Comparison of ENCODE assay signal across 9 cellular contexts in genomic region chr20:63224272-63225081, GRCh38. TPM values are rescaled to one million over a fixed set of nuclear protein-coding genes. Genes with fewer than 3 reads are reported as not detected.
DNase-seq lines count a peak whose midpoint lies in the region; ATAC-seq, FAIRE-seq and TF ChIP-seq lines count a peak whose summit lies in the region.
"Had no signal": no experiment of that assay in that cellular context is flagged by ENCODE, and none has a peak within 500 bp of the region (broad histone marks: within the 10 kb centered on the region; RNA-seq: fewer than 3 reads in every experiment).

No MANE protein-coding gene starts in this region.

- H3K4me2 ChIP-seq in BLaER1 (peak overlapping the region; percentile 49), HepG2 (ENCODE audit: low read depth, low read length) (no peak overlapping the region)

- H3K27me3 ChIP-seq in BLaER1, result no peaks in the 10 kb centered on the region
- peaks cover 29 to 77% of the 10 kb centered on the region in 2 experiments; a peak in 4 of 5 replicates for H3K27me3 ChIP-seq in HepG2 (ENCODE audit: control insufficient read depth in 1 of 2, insufficient read depth in 2 of 2, low read length in 2 of 2)
- peaks cover 10% of the 10 kb centered on the region for H3K27me3 ChIP-seq in suprapubic skin

- H3K9me3 ChIP-seq in BLaER1 (no peaks in the 10 kb centered on the region), HepG2 (ENCODE audit: low read length) (no peaks in the 10 kb centered on the region), suprapubic skin (no peaks in the 10 kb centered on the region)

- TF ChIP-seq POLR2A in NB4 (IDR thresholded peaks at IDR 0.05; ENCODE audit: extremely low read depth, insufficient read length) (no peak), HepG2 (IDR thresholded peaks at IDR 0.05; ENCODE audit: insufficient read depth in 1 of 2, low read depth in 2 of 2, low read length in 2 of 2) (no peak), suprapubic skin (IDR thresholded peaks at IDR 0.05) (no peak)

- no peak overlapping the region for H2AFZ ChIP-seq in HepG2 (ENCODE audit: low read length)

- no TSS peak for BruUV-seq in HepG2 (replicated peaks; lab: Mats Ljungman, UMichigan)

- POLR2A ChIA-PET in HepG2 (lab: Yijun Ruan, JAX), result interaction anchor here (1.5 to 1.8 kb wide), 2 partner anchors 8 to 10 kb away, joined by 4 to 6 read pairs; partner anchors contain the start of genes BIRC7 and YTHDF1

- intact Hi-C loops in HepG2 (cut with micrococcal nuclease; ENCODE audit: unreplicated experiment), result loop anchor here (5.0 kb wide), 2 partner anchors 43 to 68 kb away; partner anchors contain the start of gene COL20A1

- DNase-seq in NB4 (ENCODE audit: low read depth) (peak; percentile 32), amniotic epithelial cell (ENCODE audit: low read depth) (peak; percentile 60), HepG2 (ENCODE audit: low spot score) (peak; percentile 56), RKO (ENCODE audit: low spot score) (no peak), suprapubic skin (ENCODE audit: low spot score in 2 of 2) (no peak), amniotic stem cell (lab: John Stamatoyannopoulos, UW) (no peak)
- DNase-seq: NCI-H1436 treated with DMSO at 0.1 percent for 48 hours had no signal

- ATAC-seq in HepG2 (peak; percentile 81), GM21447 (IDR thresholded peaks at IDR 0.05; ENCODE audit: unreplicated experiment) (no peak)

- H3K36me3 ChIP-seq in BLaER1 (no peaks in the 10 kb centered on the region), HepG2 (replicated peaks in 1 of 2; ENCODE audit: control insufficient read depth in 1 of 2, insufficient read depth in 2 of 2, low read length in 2 of 2) (no peaks in the 10 kb centered on the region), suprapubic skin (no peaks in the 10 kb centered on the region)

- H3K9ac ChIP-seq in BLaER1, result no peak overlapping the region
- no peak overlapping the region; the same call in 1 of the 2 replicates for H3K9ac ChIP-seq in HepG2 (ENCODE audit: insufficient read depth, low read depth, low read length)

- H3K27ac ChIP-seq in BLaER1 (0 out of 2 replicates have a peak overlapping the region, but pooled peaks have one; percentile 14), HepG2 (ENCODE audit: extremely low read length, insufficient read depth, low read length) (no peak overlapping the region), suprapubic skin (no peak overlapping the region)

- TF ChIP-seq CTCF in NB4 (IDR thresholded peaks at IDR 0.05; ENCODE audit: low read depth, low read length), result no peak
- TF ChIP-seq CTCF in HepG2 (CRISPR knock-in tag; IDR thresholded peaks at IDR 0.05), result peak; percentile 63
- TF ChIP-seq CTCF in suprapubic skin (IDR thresholded peaks at IDR 0.05), result no peak

- no peak for FAIRE-seq in HepG2 (lab: Jason Lieb, UNC)

- CTCF ChIA-PET in HepG2 (lab: Yijun Ruan, JAX; ENCODE audit: low intra/inter-chr PET ratio, low total read pairs), result interaction anchor here (0.8 to 1.9 kb wide), 4 partner anchors 27 to 67 kb away, joined by 4 to 10 read pairs (median 6); no protein-coding TSS in a partner anchor

- TF ChIP-seq EP300 in HepG2 (IDR thresholded peaks at IDR 0.05; ENCODE audit: low read depth in 2 of 2, low read length in 2 of 2) (no peak), HepG2 (CRISPR knock-in tag; IDR thresholded peaks at IDR 0.05; ENCODE audit: borderline replicate concordance) (no peak), suprapubic skin (IDR thresholded peaks at IDR 0.05) (no peak)

- WGBS in HepG2 (ENCODE audit: low lambda C conversion rate), result 16% methylated on average over 11 of the region's 16 CpGs
- WGBS in suprapubic skin, result 67% methylated on average over 5 of the region's 16 CpGs

- no peak for TF ChIP-seq RAD21 in HepG2 (CRISPR knock-in tag; IDR thresholded peaks at IDR 0.05)

- in situ Hi-C loops in HepG2 (cut with HindIII; ENCODE audit: extremely low pct_ligation_motif_present, low pct_unique_long_range_greater_than_20kb), result no loop called here

- H3K4me3 ChIP-seq in BLaER1 (no peak overlapping the region), NB4 (ENCODE audit: low read depth, low read length) (no peak overlapping the region), HepG2 (replicated peaks in 1 of 3; ENCODE audit: insufficient read depth in 1 of 3, low read depth in 2 of 3, low read length in 3 of 3) (no peak overlapping the region), suprapubic skin (no peak overlapping the region)

- no peaks in the 10 kb centered on the region for H3K79me2 ChIP-seq in HepG2 (ENCODE audit: insufficient read depth, low read length)

- H4K20me1 ChIP-seq in BLaER1, result no peaks in the 10 kb centered on the region
- no peaks in the 10 kb centered on the region; the same call in 1 of the 2 replicates for H4K20me1 ChIP-seq in HepG2 (ENCODE audit: insufficient read depth, low read length)

- peaks cover 53% of the 10 kb centered on the region for H3K4me1 ChIP-seq in BLaER1
- H3K4me1 ChIP-seq in HepG2 (ENCODE audit: insufficient read depth, low read length), result peaks cover 4% of the 10 kb centered on the region; the same call in 1 of the 2 replicates
- no peaks in the 10 kb centered on the region for H3K4me1 ChIP-seq in suprapubic skin

RNA-seq across cellular contexts. Expression of gene YTHDF1, which starts 8.5 kb away (rescaled TPM):
- total RNA-seq in HepG2 (2016; rRNA removed; fragmentation: Illumina TruSeq; extraction: Trizol) (37.7 and 39.8 TPM in 2 replicates), suprapubic skin (10 to 100 TPM; 32.7 to 40.6 (median 34.0) TPM)
- 15.1 and 15.2 TPM in 2 replicates for total RNA-seq in HepG2 (2016; cell fraction: cytosol; rRNA removed; fragmentation: Illumina TruSeq; extraction: Trizol; ENCODE audit: low read depth)
- total RNA-seq in HepG2 (2016; cell fraction: insoluble cytoplasmic fraction; rRNA removed; fragmentation: Illumina TruSeq; extraction: Trizol), result 35.8 and 37.7 TPM in 2 replicates
- 41.8 and 42.4 TPM in 2 replicates for total RNA-seq in HepG2 (2016; cell fraction: membrane; rRNA removed; fragmentation: Illumina TruSeq; extraction: Trizol)
- total RNA-seq in HepG2 (2016; cell fraction: nucleus; rRNA removed; fragmentation: Illumina TruSeq; extraction: Trizol), result 28.2 and 31.2 TPM in 2 replicates
- polyA plus RNA-seq in HepG2 (2011; rRNA removed), result 34.5 and 36.4 TPM in 2 replicates
- polyA plus RNA-seq in HepG2 (2011; cell fraction: cytosol; rRNA removed), result 27.2 and 28.5 TPM in 2 replicates
- polyA plus RNA-seq in HepG2 (2011; cell fraction: nucleus; rRNA removed), result 36.7 and 41.9 TPM in 2 replicates
- 36.8 and 38.5 TPM in 2 replicates for polyA plus RNA-seq in HepG2 (2012)
- polyA plus RNA-seq in HepG2 (2016; cell fraction: cytosol; fragmentation: Illumina TruSeq; extraction: Trizol; ENCODE audit: low read depth), result 9.5 and 11.3 TPM in 2 replicates
- polyA plus RNA-seq in HepG2 (2016; cell fraction: insoluble cytoplasmic fraction; fragmentation: Illumina TruSeq; extraction: Trizol; ENCODE audit: low read depth), result 51.6 and 60.0 TPM in 2 replicates
- polyA plus RNA-seq in HepG2 (2016; cell fraction: membrane; fragmentation: Illumina TruSeq; extraction: Trizol; ENCODE audit: low read depth), result 29.6 and 31.9 TPM in 2 replicates
- polyA plus RNA-seq in HepG2 (2016; cell fraction: nucleus; fragmentation: Illumina TruSeq; extraction: Trizol; ENCODE audit: insufficient read depth, low read depth), result 75.9 and 78.1 TPM in 2 replicates
- polyA minus RNA-seq in HepG2 (2011; rRNA and poly(A)+ RNA removed; ENCODE audit: low replicate concordance), result 40.3 and 47.9 TPM in 2 replicates
- 30.1 and 32.4 TPM in 2 replicates for polyA minus RNA-seq in HepG2 (2011; cell fraction: cytosol; rRNA and poly(A)+ RNA removed)
- 17.8 and 21.1 TPM in 2 replicates for polyA minus RNA-seq in HepG2 (2011; cell fraction: nucleus; rRNA and poly(A)+ RNA removed)

RNA-seq across cellular contexts. Expression of gene BIRC7, which starts 11.2 kb away (rescaled TPM):
- total RNA-seq in HepG2 (2016; rRNA removed; fragmentation: Illumina TruSeq; extraction: Trizol) (0.20 and 0.27 TPM in 2 replicates), suprapubic skin (1 to 10 TPM in 3 of 4 donors, under 1 TPM in 1; 0.49 to 3.0 (median 1.7) TPM)
- total RNA-seq in HepG2 (2016; cell fraction: cytosol; rRNA removed; fragmentation: Illumina TruSeq; extraction: Trizol; ENCODE audit: low read depth), result not detected in 2 replicates
- total RNA-seq in HepG2 (2016; cell fraction: insoluble cytoplasmic fraction; rRNA removed; fragmentation: Illumina TruSeq; extraction: Trizol), result 0.33 and 0.45 TPM in 2 replicates
- 0.12 and 0.17 TPM in 2 replicates for total RNA-seq in HepG2 (2016; cell fraction: membrane; rRNA removed; fragmentation: Illumina TruSeq; extraction: Trizol)
- total RNA-seq in HepG2 (2016; cell fraction: nucleus; rRNA removed; fragmentation: Illumina TruSeq; extraction: Trizol), result 0.28 and 0.53 TPM in 2 replicates
- polyA plus RNA-seq in HepG2 (2011; rRNA removed), result 5.1 and 8.6 TPM in 2 replicates
- polyA plus RNA-seq in HepG2 (2011; cell fraction: cytosol; rRNA removed), result 4.3 and 7.9 TPM in 2 replicates
- polyA plus RNA-seq in HepG2 (2011; cell fraction: nucleus; rRNA removed), result 81.1 and 86.7 TPM in 2 replicates
- 2.6 and 6.6 TPM in 2 replicates for polyA plus RNA-seq in HepG2 (2012)
- polyA plus RNA-seq in HepG2 (2016; cell fraction: cytosol; fragmentation: Illumina TruSeq; extraction: Trizol; ENCODE audit: low read depth), result 0.14 TPM in 1 of 2 replicates, not detected in the other
- polyA plus RNA-seq in HepG2 (2016; cell fraction: insoluble cytoplasmic fraction; fragmentation: Illumina TruSeq; extraction: Trizol; ENCODE audit: low read depth), result 0.37 TPM in 1 of 2 replicates, not detected in the other
- polyA plus RNA-seq in HepG2 (2016; cell fraction: membrane; fragmentation: Illumina TruSeq; extraction: Trizol; ENCODE audit: low read depth), result 0.29 TPM in 1 of 2 replicates, not detected in the other
- polyA plus RNA-seq in HepG2 (2016; cell fraction: nucleus; fragmentation: Illumina TruSeq; extraction: Trizol; ENCODE audit: insufficient read depth, low read depth), result 0.62 and 0.85 TPM in 2 replicates
- polyA minus RNA-seq in HepG2 (2011; rRNA and poly(A)+ RNA removed; ENCODE audit: low replicate concordance), result 0.37 and 4.3 TPM in 2 replicates
- 2.0 and 2.2 TPM in 2 replicates for polyA minus RNA-seq in HepG2 (2011; cell fraction: cytosol; rRNA and poly(A)+ RNA removed)
- polyA minus RNA-seq in HepG2 (2011; cell fraction: nucleus; rRNA and poly(A)+ RNA removed), result 6.4 and 9.9 TPM in 2 replicates

RNA-seq across cellular contexts. Expression of gene NKAIN4, which starts 29.8 kb away (rescaled TPM):
- total RNA-seq in HepG2 (2016; rRNA removed; fragmentation: Illumina TruSeq; extraction: Trizol), result not detected in 2 replicates
- not detected in 2 replicates for total RNA-seq in HepG2 (2016; cell fraction: cytosol; rRNA removed; fragmentation: Illumina TruSeq; extraction: Trizol; ENCODE audit: low read depth)
- total RNA-seq in HepG2 (2016; cell fraction: insoluble cytoplasmic fraction; rRNA removed; fragmentation: Illumina TruSeq; extraction: Trizol), result not detected in 2 replicates
- total RNA-seq in HepG2 (2016; cell fraction: membrane; rRNA removed; fragmentation: Illumina TruSeq; extraction: Trizol), result not detected in 2 replicates
- not detected in 2 replicates for total RNA-seq in HepG2 (2016; cell fraction: nucleus; rRNA removed; fragmentation: Illumina TruSeq; extraction: Trizol)
- polyA plus RNA-seq in HepG2 (2011; rRNA removed), result not detected in 2 replicates
- not detected in 2 replicates for polyA plus RNA-seq in HepG2 (2011; cell fraction: cytosol; rRNA removed)
- polyA plus RNA-seq in HepG2 (2011; cell fraction: nucleus; rRNA removed), result not detected in 2 replicates
- 0.27 TPM in 1 of 2 replicates, not detected in the other for polyA plus RNA-seq in HepG2 (2012)
- not detected in 2 replicates for polyA plus RNA-seq in HepG2 (2016; cell fraction: cytosol; fragmentation: Illumina TruSeq; extraction: Trizol; ENCODE audit: low read depth)
- not detected in 2 replicates for polyA plus RNA-seq in HepG2 (2016; cell fraction: insoluble cytoplasmic fraction; fragmentation: Illumina TruSeq; extraction: Trizol; ENCODE audit: low read depth)
- polyA plus RNA-seq in HepG2 (2016; cell fraction: membrane; fragmentation: Illumina TruSeq; extraction: Trizol; ENCODE audit: low read depth), result not detected in 2 replicates
- not detected in 2 replicates for polyA plus RNA-seq in HepG2 (2016; cell fraction: nucleus; fragmentation: Illumina TruSeq; extraction: Trizol; ENCODE audit: insufficient read depth, low read depth)
- not detected in 2 replicates for polyA minus RNA-seq in HepG2 (2011; rRNA and poly(A)+ RNA removed; ENCODE audit: low replicate concordance)
- not detected in 2 replicates for polyA minus RNA-seq in HepG2 (2011; cell fraction: cytosol; rRNA and poly(A)+ RNA removed)
- polyA minus RNA-seq in HepG2 (2011; cell fraction: nucleus; rRNA and poly(A)+ RNA removed), result not detected in 2 replicates
- under 1 TPM in 1 of 4 donors, not detected in 3; 0.42 TPM for total RNA-seq in suprapubic skin

RNA-seq across cellular contexts. Expression of gene ARFGAP1, which starts 48.1 kb away (rescaled TPM):
- total RNA-seq in HepG2 (2016; rRNA removed; fragmentation: Illumina TruSeq; extraction: Trizol) (51.4 and 132 TPM in 2 replicates), suprapubic skin (10 to 100 TPM; 38.6 to 84.9 (median 43.4) TPM)
- total RNA-seq in HepG2 (2016; cell fraction: cytosol; rRNA removed; fragmentation: Illumina TruSeq; extraction: Trizol; ENCODE audit: low read depth), result 32.3 and 33.5 TPM in 2 replicates
- total RNA-seq in HepG2 (2016; cell fraction: insoluble cytoplasmic fraction; rRNA removed; fragmentation: Illumina TruSeq; extraction: Trizol), result 44.4 and 147 TPM in 2 replicates
- 36.6 and 38.2 TPM in 2 replicates for total RNA-seq in HepG2 (2016; cell fraction: membrane; rRNA removed; fragmentation: Illumina TruSeq; extraction: Trizol)
- total RNA-seq in HepG2 (2016; cell fraction: nucleus; rRNA removed; fragmentation: Illumina TruSeq; extraction: Trizol), result 173 and 206 TPM in 2 replicates
- 132 and 173 TPM in 2 replicates for polyA plus RNA-seq in HepG2 (2011; rRNA removed)
- polyA plus RNA-seq in HepG2 (2011; cell fraction: cytosol; rRNA removed), result 40.1 and 86.0 TPM in 2 replicates
- polyA plus RNA-seq in HepG2 (2011; cell fraction: nucleus; rRNA removed), result 1,804 and 3,077 TPM in 2 replicates
- polyA plus RNA-seq in HepG2 (2012), result 112 and 149 TPM in 2 replicates
- polyA plus RNA-seq in HepG2 (2016; cell fraction: cytosol; fragmentation: Illumina TruSeq; extraction: Trizol; ENCODE audit: low read depth), result 5.1 and 5.7 TPM in 2 replicates
- 47.2 and 54.2 TPM in 2 replicates for polyA plus RNA-seq in HepG2 (2016; cell fraction: insoluble cytoplasmic fraction; fragmentation: Illumina TruSeq; extraction: Trizol; ENCODE audit: low read depth)
- 13.3 and 16.2 TPM in 2 replicates for polyA plus RNA-seq in HepG2 (2016; cell fraction: membrane; fragmentation: Illumina TruSeq; extraction: Trizol; ENCODE audit: low read depth)
- 572 and 622 TPM in 2 replicates for polyA plus RNA-seq in HepG2 (2016; cell fraction: nucleus; fragmentation: Illumina TruSeq; extraction: Trizol; ENCODE audit: insufficient read depth, low read depth)
- 69.2 and 278 TPM in 2 replicates for polyA minus RNA-seq in HepG2 (2011; rRNA and poly(A)+ RNA removed; ENCODE audit: low replicate concordance)
- polyA minus RNA-seq in HepG2 (2011; cell fraction: cytosol; rRNA and poly(A)+ RNA removed), result 47.8 and 61.7 TPM in 2 replicates
- 203 and 232 TPM in 2 replicates for polyA minus RNA-seq in HepG2 (2011; cell fraction: nucleus; rRNA and poly(A)+ RNA removed)

Comparison
In these comparisons a context has a peak if more than half of its experiments do, and no peak if none do; other contexts are left out.
1. DNase-seq: peak in NB4 (single experiment), amniotic epithelial cell (single experiment) and HepG2 (single experiment); none in RKO (single experiment), suprapubic skin (0 of 2) and amniotic stem cell (single experiment).